ENCODE assay signal across 2 cellular contexts in genomic region chrX:54640103-54640428, GRCh38.
TF ChIP-seq lines count a peak whose summit lies in the region.

No MANE protein-coding gene starts in this region.

TF ChIP-seq in SK-N-SH, 30 proteins besides CTCF, POLR2A, EP300 and RAD21 (continued from another document):
- TF ChIP-seq MAX (IDR thresholded peaks at IDR 0.05; ENCODE audit: low read depth) (no peak), RCOR1 (IDR thresholded peaks at IDR 0.05; ENCODE audit: low read length) (no peak), NFIC (IDR thresholded peaks at IDR 0.05; ENCODE audit: borderline replicate concordance) (no peak), GABPA (IDR thresholded peaks at IDR 0.05; ENCODE audit: low read depth) (no peak), FOXM1 (IDR thresholded peaks at IDR 0.05; ENCODE audit: low read depth) (no peak), MXI1 (IDR thresholded peaks at IDR 0.05; ENCODE audit: low read depth, low read length) (no peak), PBX3 (IDR thresholded peaks at IDR 0.05) (no peak)

TF ChIP-seq in SK-N-SH treated with all-trans-retinoic acid at 6 μM for 48 hours, 23 proteins besides CTCF, POLR2A, EP300 and RAD21 (continued from another document):
- TF ChIP-seq BACH2 (CRISPR knock-in tag; IDR thresholded peaks at IDR 0.05; ENCODE audit: borderline replicate concordance) (no peak), GLIS3 (CRISPR knock-in tag; IDR thresholded peaks at IDR 0.05) (no peak), ZNF8 (CRISPR knock-in tag; IDR thresholded peaks at IDR 0.05) (no peak), PPARA (CRISPR knock-in tag; IDR thresholded peaks at IDR 0.05; ENCODE audit: borderline replicate concordance) (no peak)
